14 cellular contexts compared by ENCODE assay signal in the genomic region with DNA sequence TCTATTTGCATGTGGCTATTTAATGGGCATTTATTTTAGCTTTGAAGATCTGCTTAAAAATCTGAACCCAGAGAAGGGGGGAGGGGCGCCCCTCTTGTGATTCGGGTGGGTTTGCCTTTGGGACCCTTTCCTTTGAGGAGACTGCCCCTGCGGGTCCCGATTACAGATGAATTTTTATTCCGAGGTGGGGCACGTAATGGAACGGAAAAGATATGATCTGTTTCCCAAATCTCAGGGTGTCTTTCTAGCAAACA. TPM values are rescaled to one million over a fixed set of nuclear protein-coding genes. Genes with fewer than 3 reads are reported as not detected.
DNase-seq lines count a peak whose midpoint lies in the region; ATAC-seq and TF ChIP-seq lines count a peak whose summit lies in the region.
"Had no signal": no experiment of that assay in that cellular context is flagged by ENCODE, and none has a peak within 500 bp of the region (broad histone marks: within the 10 kb centered on the region; RNA-seq: fewer than 3 reads in every experiment).

No MANE protein-coding gene starts in this region.

- H3K9me3 Mint-ChIP-seq in activated CD4-positive, alpha-beta memory T cell treated with anti-CD3 and anti-CD28 coated beads, Interleukin-2, amount 10 ng/mL, durations not matched to agents 7 days and 5 days = no peaks in the 10 kb centered on the region
- H3K9me3 Mint-ChIP-seq in activated CD4-positive, alpha-beta memory T cell treated with anti-CD3 and anti-CD28 coated beads for 36 hours = peaks cover 4% of the 10 kb centered on the region
- no peaks in the 10 kb centered on the region for H3K9me3 Mint-ChIP-seq in endodermal cell

- peak overlapping the region; percentile 66 for H3K4me3 ChIP-seq in PC-3 (ENCODE audit: low read length)
- no peak overlapping the region for H3K4me3 ChIP-seq in endodermal cell (ENCODE audit: low read length)
- H3K4me3 ChIP-seq in trophoblast cell (ENCODE audit: low read depth, low read length) = no peak overlapping the region
- no peak overlapping the region for H3K4me3 ChIP-seq in upper lobe of left lung

- H3K18ac ChIP-seq in trophoblast cell (ENCODE audit: low read length) = no peak overlapping the region

- intact Hi-C loops in activated CD4-positive, alpha-beta memory T cell treated with anti-CD3 and anti-CD28 coated beads for 36 hours (cut with micrococcal nuclease) = loop anchor here (2.0 kb wide), 1 partner anchor 33 kb away; no protein-coding TSS in a partner anchor
- intact Hi-C loops in PC-3 (cut with micrococcal nuclease) = no loop called here

- no peak for TF ChIP-seq CTCF in PC-3 (conservative IDR thresholded peaks at IDR 0.05; ENCODE audit: low read depth, low read length)
- no peak for TF ChIP-seq CTCF in endodermal cell (conservative IDR thresholded peaks at IDR 0.05)
- no peak for TF ChIP-seq CTCF in upper lobe of left lung (IDR thresholded peaks at IDR 0.05)

- no peak overlapping the region for H2BK5ac ChIP-seq in trophoblast cell (ENCODE audit: low read depth, low read length, poor library complexity)

- TF ChIP-seq EP300 in upper lobe of left lung (IDR thresholded peaks at IDR 0.05) = no peak

- H3K4ac ChIP-seq in trophoblast cell (ENCODE audit: low read depth, low read length) = no peak overlapping the region

- CTCF ChIA-PET in activated CD4-positive, alpha-beta memory T cell treated with anti-CD3 and anti-CD28 coated beads, Interleukin-2, amount 10 ng/mL, durations not matched to agents 7 days and 5 days (lab: Charles Lee) = no interaction called here
- CTCF ChIA-PET in activated CD4-positive, alpha-beta memory T cell treated with anti-CD3 and anti-CD28 coated beads for 36 hours (lab: Charles Lee) = no interaction called here
- CTCF ChIA-PET in PC-3 (lab: Charles Lee) = no interaction called here

- H3K27ac ChIP-seq in PC-3 (ENCODE audit: low read length) (no peak overlapping the region), endodermal cell (ENCODE audit: low read depth, low read length) (peak overlapping the region; percentile 79), trophoblast cell (ENCODE audit: low read depth, low read length) (no peak overlapping the region), upper lobe of left lung (no peak overlapping the region), substantia nigra (ENCODE audit: low read depth, low read length, poor library complexity, severe bottlenecking) (no peak overlapping the region)

- peak overlapping the region; percentile 3 for H3K27ac Mint-ChIP-seq in activated CD4-positive, alpha-beta memory T cell treated with anti-CD3 and anti-CD28 coated beads, Interleukin-2, amount 10 ng/mL, durations not matched to agents 7 days and 5 days
- H3K27ac Mint-ChIP-seq in activated CD4-positive, alpha-beta memory T cell treated with anti-CD3 and anti-CD28 coated beads for 36 hours = no peak overlapping the region
- no peak overlapping the region for H3K27ac Mint-ChIP-seq in endodermal cell

- no peak overlapping the region for H3K14ac ChIP-seq in trophoblast cell (ENCODE audit: low read length)

- H3K36me3 Mint-ChIP-seq in activated CD4-positive, alpha-beta memory T cell treated with anti-CD3 and anti-CD28 coated beads, Interleukin-2, amount 10 ng/mL, durations not matched to agents 7 days and 5 days (ENCODE audit: low read depth) = peaks cover 13% of the 10 kb centered on the region
- H3K36me3 Mint-ChIP-seq in activated CD4-positive, alpha-beta memory T cell treated with anti-CD3 and anti-CD28 coated beads for 36 hours = peaks cover 13% of the 10 kb centered on the region
- H3K36me3 Mint-ChIP-seq in endodermal cell (ENCODE audit: low read depth) = no peaks in the 10 kb centered on the region

- POLR2A ChIA-PET in activated CD4-positive, alpha-beta memory T cell treated with anti-CD3 and anti-CD28 coated beads, Interleukin-2, amount 10 ng/mL, durations not matched to agents 7 days and 5 days (lab: Charles Lee) = no interaction called here
- POLR2A ChIA-PET in activated CD4-positive, alpha-beta memory T cell treated with anti-CD3 and anti-CD28 coated beads for 36 hours (lab: Charles Lee) = no interaction called here
- POLR2A ChIA-PET in PC-3 (lab: Charles Lee; ENCODE audit: unreplicated experiment) = no interaction called here

- H4K8ac ChIP-seq in trophoblast cell (ENCODE audit: low read depth, low read length) = no peak overlapping the region

- BruUV-seq in PC-3 (replicated peaks; lab: Mats Ljungman, UMichigan) = no TSS peak

- H2BK12ac ChIP-seq in trophoblast cell (ENCODE audit: low read length) = no peak overlapping the region

- 5 to 6% methylated on average over 5 to 7 of the region's 7 CpGs for WGBS in endodermal cell (ENCODE audit: insufficient coverage in 1 of 2, insufficient read length in 1 of 2), 2 experiments
- no CpG with 5 or more reads among the region's 7 CpGs for WGBS in trophoblast cell (ENCODE audit: extremely low coverage, insufficient coverage, insufficient read length)
- 6 to 10% methylated on average over 6 to 7 of the region's 7 CpGs for WGBS in upper lobe of left lung, 2 donors

- DNase-seq in activated CD4-positive, alpha-beta memory T cell treated with anti-CD3 and anti-CD28 coated beads, Interleukin-2, amount 10 ng/mL, durations not matched to agents 7 days and 5 days = no peak
- DNase-seq in activated CD4-positive, alpha-beta memory T cell treated with anti-CD3 and anti-CD28 coated beads for 36 hours = no peak
- DNase-seq in PC-3 (no peak), endodermal cell (no peak), trophoblast cell (no peak), upper lobe of left lung (no peak), substantia nigra (lab: John Stamatoyannopoulos, UW) (no peak)
- DNase-seq: CD8-positive, alpha-beta memory T cell; NCI-H2029 treated with DMSO at 0.1 percent for 48 hours; NCI-H510A; sigmoid colon; stimulated activated CD4-positive, alpha-beta T cell treated with anti-CD3 and anti-CD28 coated beads, Interleukin-4, amount 100 ng/mL, for 24 hours had no signal

- H4K20me1 ChIP-seq in PC-3 (ENCODE audit: low read length) = no peaks in the 10 kb centered on the region

- peaks cover 8% of the 10 kb centered on the region for H3K4me1 ChIP-seq in PC-3 (ENCODE audit: insufficient read depth, low read length)
- peaks cover 7% of the 10 kb centered on the region for H3K4me1 ChIP-seq in endodermal cell (ENCODE audit: control insufficient read depth, insufficient read depth, low read length)
- peaks cover 14 to 19% of the 10 kb centered on the region in 2 experiments for H3K4me1 ChIP-seq in trophoblast cell (ENCODE audit: control insufficient read depth in 1 of 2, insufficient read depth in 2 of 2, low read length in 2 of 2)
- peaks cover 10 to 36% (median 14%) of the 10 kb centered on the region in 4 donors for H3K4me1 ChIP-seq in upper lobe of left lung

- H3K23ac ChIP-seq in trophoblast cell (ENCODE audit: low read length) = no peak overlapping the region

- H3K4me2 ChIP-seq in PC-3 (ENCODE audit: low read length) = peak overlapping the region; percentile 78
- peak overlapping the region; percentile 74 for H3K4me2 ChIP-seq in trophoblast cell (ENCODE audit: low read length)

- no peak overlapping the region for H4K91ac ChIP-seq in trophoblast cell (ENCODE audit: low read depth, low read length)

- H3F3A ChIP-seq in PC-3 (ENCODE audit: low read length, unreplicated experiment) = no peaks in the 10 kb centered on the region

- H2BK120ac ChIP-seq in trophoblast cell (ENCODE audit: insufficient read depth, low read length, poor library complexity) = no peak overlapping the region

- H2AK5ac ChIP-seq in trophoblast cell (ENCODE audit: low read length) = no peak overlapping the region

- ATAC-seq in PC-3 (no peak), upper lobe of left lung (ENCODE audit: low FRiP score in 2 of 2) (no peak), HG02970 (IDR thresholded peaks at IDR 0.05; ENCODE audit: low FRiP score, unreplicated experiment) (no peak)

- H3K27me3 ChIP-seq in PC-3 (ENCODE audit: low read length) (no peaks in the 10 kb centered on the region), endodermal cell (ENCODE audit: control insufficient read depth, insufficient read depth, low read length, poor library complexity, severe bottlenecking) (peaks cover 97% of the 10 kb centered on the region), trophoblast cell (ENCODE audit: insufficient read depth, low read length) (peaks cover 7% of the 10 kb centered on the region), upper lobe of left lung (peaks cover 3 to 61% (median 42%) of the 10 kb centered on the region in 4 donors)

- H3K36me3 ChIP-seq in PC-3 (ENCODE audit: low read depth, low read length) = no peaks in the 10 kb centered on the region
- H3K36me3 ChIP-seq in endodermal cell (ENCODE audit: control insufficient read depth, insufficient read depth, low read length) = no peaks in the 10 kb centered on the region
- H3K36me3 ChIP-seq in trophoblast cell (ENCODE audit: control insufficient read depth in 1 of 2, insufficient read depth in 2 of 2, low read length in 2 of 2) = no peaks in the 10 kb centered on the region
- no peaks in the 10 kb centered on the region for H3K36me3 ChIP-seq in upper lobe of left lung
- H3K36me3 ChIP-seq: sigmoid colon had no signal

- no peaks in the 10 kb centered on the region for H3K9me2 ChIP-seq in PC-3 (replicated peaks; ENCODE audit: low read length)

- H3K9ac ChIP-seq in PC-3 (ENCODE audit: low read length) (peak overlapping the region; percentile 65), endodermal cell (ENCODE audit: extremely low read depth, low read length, poor library complexity, severe bottlenecking) (no peak overlapping the region), trophoblast cell (ENCODE audit: low read length) (no peak overlapping the region)

- H3K79me2 ChIP-seq in PC-3 (ENCODE audit: low read length) = no peaks in the 10 kb centered on the region
- no peaks in the 10 kb centered on the region for H3K79me2 ChIP-seq in trophoblast cell (ENCODE audit: control insufficient read depth, insufficient read depth, low read length, poor library complexity)

- H3K79me1 ChIP-seq in trophoblast cell (ENCODE audit: low read length) = peaks cover 21% of the 10 kb centered on the region

- H4K12ac ChIP-seq in trophoblast cell (ENCODE audit: low read depth, low read length) = no peak overlapping the region

- peaks cover 6% of the 10 kb centered on the region for H3K4me1 Mint-ChIP-seq in activated CD4-positive, alpha-beta memory T cell treated with anti-CD3 and anti-CD28 coated beads, Interleukin-2, amount 10 ng/mL, durations not matched to agents 7 days and 5 days
- H3K4me1 Mint-ChIP-seq in activated CD4-positive, alpha-beta memory T cell treated with anti-CD3 and anti-CD28 coated beads for 36 hours (ENCODE audit: low read depth) = peaks cover 8% of the 10 kb centered on the region
- peaks cover 32% of the 10 kb centered on the region for H3K4me1 Mint-ChIP-seq in endodermal cell

- H3K27me3 Mint-ChIP-seq in activated CD4-positive, alpha-beta memory T cell treated with anti-CD3 and anti-CD28 coated beads, Interleukin-2, amount 10 ng/mL, durations not matched to agents 7 days and 5 days = peaks cover 76% of the 10 kb centered on the region
- H3K27me3 Mint-ChIP-seq in activated CD4-positive, alpha-beta memory T cell treated with anti-CD3 and anti-CD28 coated beads for 36 hours = peaks cover 68% of the 10 kb centered on the region
- peaks cover 97% of the 10 kb centered on the region for H3K27me3 Mint-ChIP-seq in endodermal cell (ENCODE audit: insufficient read depth)

- no peak for TF ChIP-seq POLR2A in upper lobe of left lung (IDR thresholded peaks at IDR 0.05)

- H2AFZ ChIP-seq in PC-3 (ENCODE audit: low read length) = peak overlapping the region; percentile 89
- no peak overlapping the region for H2AFZ ChIP-seq in trophoblast cell (ENCODE audit: insufficient read depth, low read length, poor library complexity)

- no peak overlapping the region for H3K4me3 Mint-ChIP-seq in activated CD4-positive, alpha-beta memory T cell treated with anti-CD3 and anti-CD28 coated beads, Interleukin-2, amount 10 ng/mL, durations not matched to agents 7 days and 5 days
- no peak overlapping the region for H3K4me3 Mint-ChIP-seq in activated CD4-positive, alpha-beta memory T cell treated with anti-CD3 and anti-CD28 coated beads for 36 hours
- H3K4me3 Mint-ChIP-seq in endodermal cell = no peak overlapping the region
- H3K4me3 Mint-ChIP-seq: central memory CD8-positive, alpha-beta T cell had no signal

- H3K9me3 ChIP-seq in PC-3 (ENCODE audit: low read length) (no peaks in the 10 kb centered on the region), endodermal cell (ENCODE audit: control insufficient read depth, low read length) (no peaks in the 10 kb centered on the region), trophoblast cell (ENCODE audit: insufficient read depth, low read depth, low read length) (no peaks in the 10 kb centered on the region), upper lobe of left lung (no peaks in the 10 kb centered on the region)
- H3K9me3 ChIP-seq: sigmoid colon had no signal

RNA-seq across cellular contexts. Expression of a gene that starts 30.9 kb away (rescaled TPM):
- under 1 TPM in 1 of 2 experiments, not detected in 1; 0.20 TPM for total RNA-seq in activated CD4-positive, alpha-beta memory T cell treated with anti-CD3 and anti-CD28 coated beads, Interleukin-2, amount 10 ng/mL, durations not matched to agents 7 days and 5 days
- total RNA-seq in activated CD4-positive, alpha-beta memory T cell treated with anti-CD3 and anti-CD28 coated beads for 36 hours = under 1 TPM in 1 of 2 experiments, not detected in 1; 0.21 TPM
- total RNA-seq in PC-3 (2014; rRNA removed) (29.4 and 35.5 TPM in 2 replicates), endodermal cell (under 1 TPM; 0.51 to 0.69 TPM), upper lobe of left lung (1 to 10 TPM in 4 of 6 donors, under 1 TPM in 1, not detected in 1; 0.69 to 7.8 (median 1.1) TPM)
- 39.2 TPM for polyA plus RNA-seq in endodermal cell (2013, experiment 1 of 2)
- polyA plus RNA-seq in endodermal cell (2013, experiment 2 of 2) = 32.0 TPM
- 329 and 338 TPM in 2 replicates for polyA plus RNA-seq in trophoblast cell (2013)
- total RNA-seq: CD8-positive, alpha-beta memory T cell had no signal
- polyA plus RNA-seq: CD8-positive, alpha-beta memory T cell had no signal
